12 cellular contexts compared by ENCODE assay signal in the genomic region with DNA sequence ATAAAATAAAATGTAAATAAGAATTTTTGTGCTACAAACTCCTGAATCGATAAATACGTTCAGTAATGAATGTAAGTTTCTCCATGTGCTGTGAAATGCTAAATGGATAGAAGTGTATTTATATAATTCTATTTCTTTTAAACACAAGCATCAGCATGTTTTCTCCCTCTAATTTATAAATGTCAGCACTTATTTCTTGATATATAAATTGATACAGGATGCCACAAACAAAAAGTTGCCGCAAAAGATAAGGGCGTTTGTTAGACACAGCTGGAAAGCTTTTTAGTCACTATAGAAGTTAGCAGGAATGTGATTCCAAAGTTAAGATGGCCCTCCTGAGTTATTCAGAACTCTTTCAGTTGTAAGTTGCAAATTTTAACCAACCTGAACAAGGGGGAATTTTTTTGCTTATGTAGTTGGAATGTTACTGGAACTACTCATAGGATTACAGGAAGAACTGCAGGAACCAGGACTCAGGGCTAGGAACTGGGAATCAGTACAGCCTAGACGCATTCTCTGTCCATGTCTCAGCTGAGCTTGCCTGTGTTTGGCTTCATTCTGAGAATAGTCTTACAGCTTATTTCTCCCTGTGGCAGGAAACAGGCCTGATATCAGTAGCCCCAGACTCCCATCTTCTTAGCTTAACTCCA.
DNase-seq lines count a peak whose midpoint lies in the region; ATAC-seq, FAIRE-seq and TF ChIP-seq lines count a peak whose summit lies in the region.
"Had no signal": no experiment of that assay in that cellular context is flagged by ENCODE, and none has a peak within 500 bp of the region (broad histone marks: within the 10 kb centered on the region; RNA-seq: fewer than 3 reads in every experiment).

No MANE protein-coding gene starts in this region.

- TF ChIP-seq EP300 in HepG2 (IDR thresholded peaks at IDR 0.05; ENCODE audit: low read depth in 2 of 2, low read length in 2 of 2) (no peak), HepG2 (CRISPR knock-in tag; IDR thresholded peaks at IDR 0.05; ENCODE audit: borderline replicate concordance) (no peak)

- intact Hi-C loops in HepG2 (cut with micrococcal nuclease; ENCODE audit: unreplicated experiment) = no loop called here

- no peaks in the 10 kb centered on the region for H3K36me3 ChIP-seq in HUES64 (ENCODE audit: insufficient read depth, low read length)
- H3K36me3 ChIP-seq in HepG2 (replicated peaks in 1 of 2; ENCODE audit: control insufficient read depth in 1 of 2, insufficient read depth in 2 of 2, low read length in 2 of 2) = no peaks in the 10 kb centered on the region
- H3K36me3 ChIP-seq in thoracic aorta = no peaks in the 10 kb centered on the region

- POLR2A ChIA-PET in HepG2 (lab: Yijun Ruan, JAX) = interaction anchor here (0.5 kb wide), 1 partner anchor 240 kb away, joined by 4 read pairs; no protein-coding TSS in a partner anchor

- H3K4me1 Mint-ChIP-seq in activated T-cell treated with anti-CD3 and anti-CD28 coated beads, Interleukin-2, amount 50 U/mL, for 24 hours (ENCODE audit: low read depth) = no peaks in the 10 kb centered on the region

- no peak overlapping the region for H2AFZ ChIP-seq in HepG2 (ENCODE audit: low read length)

- H3K27me3 Mint-ChIP-seq in activated T-cell treated with anti-CD3 and anti-CD28 coated beads, Interleukin-2, amount 50 U/mL, for 24 hours = no peaks in the 10 kb centered on the region

- H3K4me3 Mint-ChIP-seq in activated T-cell treated with anti-CD3 and anti-CD28 coated beads, Interleukin-2, amount 50 U/mL, for 24 hours = no peak overlapping the region

- 81% methylated on average over 5 of the region's 5 CpGs for whole genome bisulfite sequencing in HUES64
- 96% methylated on average over 5 of the region's 5 CpGs for WGBS in HepG2 (ENCODE audit: low lambda C conversion rate)

- H3K27ac Mint-ChIP-seq in activated T-cell treated with anti-CD3 and anti-CD28 coated beads, Interleukin-2, amount 50 U/mL, for 24 hours = no peak overlapping the region

- H3K4me1 ChIP-seq in HUES64 (ENCODE audit: insufficient read depth, low read length) = peaks cover 30% of the 10 kb centered on the region
- H3K4me1 ChIP-seq in HepG2 (ENCODE audit: insufficient read depth, low read length) = peaks cover 23% of the 10 kb centered on the region
- peaks cover 40 to 54% of the 10 kb centered on the region in 2 donors for H3K4me1 ChIP-seq in thoracic aorta (ENCODE audit: control insufficient read depth in 1 of 2, low read depth in 2 of 2)

- H4K20me1 ChIP-seq in HepG2 (ENCODE audit: insufficient read depth, low read length) = no peaks in the 10 kb centered on the region

- peak; percentile 74 to 90 for DNase-seq in cardiac fibroblast (ENCODE audit: low read depth in 2 of 2)
- no peak for DNase-seq in HepG2 (ENCODE audit: low spot score)
- no peak for DNase-seq in thoracic aorta (ENCODE audit: low spot score)
- no peak for DNase-seq in activated CD8-positive, alpha-beta memory T cell treated with anti-CD3 and anti-CD28 coated beads for 24 hours
- no peak for DNase-seq in activated T-cell treated with anti-CD3 and anti-CD28 coated beads, Interleukin-2, amount 50 U/mL, for 24 hours
- no peak for DNase-seq in NCI-H2196 treated with DMSO at 0.1 percent for 48 hours (lab: John Stamatoyannopoulos, UW; ENCODE audit: unreplicated experiment)
- DNase-seq: cerebellar nuclear complex, NCI-H1694 treated with DMSO at 0.1 percent for 48 hours, retina had no signal

- H3K36me3 Mint-ChIP-seq in activated T-cell treated with anti-CD3 and anti-CD28 coated beads, Interleukin-2, amount 50 U/mL, for 24 hours (ENCODE audit: low read depth) = peaks cover 16% of the 10 kb centered on the region

- H3K27me3 ChIP-seq in HUES64 (ENCODE audit: insufficient read depth, low read length) (no peaks in the 10 kb centered on the region), HepG2 (ENCODE audit: control insufficient read depth in 1 of 2, insufficient read depth in 2 of 2, low read length in 2 of 2) (no peaks in the 10 kb centered on the region), thoracic aorta (replicated peaks; ENCODE audit: insufficient read depth) (no peaks in the 10 kb centered on the region)

- TF ChIP-seq RAD21 in HepG2 (CRISPR knock-in tag; IDR thresholded peaks at IDR 0.05) = no peak

- CTCF ChIA-PET in HepG2 (lab: Yijun Ruan, JAX; ENCODE audit: low intra/inter-chr PET ratio, low total read pairs) = no interaction called here

- peak overlapping the region; percentile 62 for H3K27ac ChIP-seq in HUES64 (ENCODE audit: low read depth, low read length)
- H3K27ac ChIP-seq in HepG2 (ENCODE audit: extremely low read length, insufficient read depth, low read length) = no peak overlapping the region
- H3K27ac ChIP-seq in thoracic aorta = peak overlapping the region; percentile 90 to 95

- H3K79me2 ChIP-seq in HepG2 (ENCODE audit: insufficient read depth, low read length) = no peaks in the 10 kb centered on the region

- no peaks in the 10 kb centered on the region for H3K9me3 Mint-ChIP-seq in activated T-cell treated with anti-CD3 and anti-CD28 coated beads, Interleukin-2, amount 50 U/mL, for 24 hours

- TF ChIP-seq CTCF in cardiac fibroblast (IDR thresholded peaks at IDR 0.05; ENCODE audit: low read depth, low read length) = no peak
- TF ChIP-seq CTCF in HepG2 (CRISPR knock-in tag; IDR thresholded peaks at IDR 0.05) = no peak
- no peak for TF ChIP-seq CTCF in thoracic aorta (IDR thresholded peaks at IDR 0.05)

- no peak overlapping the region for H3K4me3 ChIP-seq in HUES64 (ENCODE audit: low read length)
- H3K4me3 ChIP-seq in cardiac fibroblast (replicated peaks in 1 of 2; ENCODE audit: low read depth in 2 of 2, low read length in 2 of 2) = no peak overlapping the region
- H3K4me3 ChIP-seq in HepG2 (replicated peaks in 1 of 3; ENCODE audit: insufficient read depth in 1 of 3, low read depth in 2 of 3, low read length in 3 of 3) = no peak overlapping the region
- no peak overlapping the region for H3K4me3 ChIP-seq in thoracic aorta

- no peaks in the 10 kb centered on the region for H3K9me3 ChIP-seq in HUES64 (ENCODE audit: insufficient read depth, low read depth, low read length)
- no peaks in the 10 kb centered on the region for H3K9me3 ChIP-seq in HepG2 (ENCODE audit: low read length)
- no peaks in the 10 kb centered on the region for H3K9me3 ChIP-seq in thoracic aorta

- in situ Hi-C loops in HepG2 (cut with HindIII; ENCODE audit: extremely low pct_ligation_motif_present, low pct_unique_long_range_greater_than_20kb) = no loop called here

- H3K9ac ChIP-seq in HUES64 (ENCODE audit: low read depth, low read length) (0 out of 2 replicates have a peak overlapping the region, but pooled peaks have one; percentile 21), HepG2 (ENCODE audit: insufficient read depth, low read depth, low read length) (no peak overlapping the region)

- no TSS peak for BruUV-seq in HepG2 (replicated peaks; lab: Mats Ljungman, UMichigan)

- ATAC-seq in HepG2 = no peak
- ATAC-seq in thoracic aorta (ENCODE audit: insufficient number of reproducible peaks, low FRiP score, low read depth) = peak; percentile 71
- no peak for ATAC-seq in GM19023 (IDR thresholded peaks at IDR 0.05; ENCODE audit: unreplicated experiment)

- no peak for FAIRE-seq in HepG2 (lab: Jason Lieb, UNC)
- FAIRE-seq: TTC549 had no signal

- no peak overlapping the region for H3K4me2 ChIP-seq in HepG2 (ENCODE audit: low read depth, low read length)

- no peak for TF ChIP-seq POLR2A in HepG2 (IDR thresholded peaks at IDR 0.05; ENCODE audit: insufficient read depth in 1 of 2, low read depth in 2 of 2, low read length in 2 of 2)

TF ChIP-seq in HepG2, 621 proteins besides CTCF, POLR2A, EP300 and RAD21:
- TF ChIP-seq, protein P1, sequence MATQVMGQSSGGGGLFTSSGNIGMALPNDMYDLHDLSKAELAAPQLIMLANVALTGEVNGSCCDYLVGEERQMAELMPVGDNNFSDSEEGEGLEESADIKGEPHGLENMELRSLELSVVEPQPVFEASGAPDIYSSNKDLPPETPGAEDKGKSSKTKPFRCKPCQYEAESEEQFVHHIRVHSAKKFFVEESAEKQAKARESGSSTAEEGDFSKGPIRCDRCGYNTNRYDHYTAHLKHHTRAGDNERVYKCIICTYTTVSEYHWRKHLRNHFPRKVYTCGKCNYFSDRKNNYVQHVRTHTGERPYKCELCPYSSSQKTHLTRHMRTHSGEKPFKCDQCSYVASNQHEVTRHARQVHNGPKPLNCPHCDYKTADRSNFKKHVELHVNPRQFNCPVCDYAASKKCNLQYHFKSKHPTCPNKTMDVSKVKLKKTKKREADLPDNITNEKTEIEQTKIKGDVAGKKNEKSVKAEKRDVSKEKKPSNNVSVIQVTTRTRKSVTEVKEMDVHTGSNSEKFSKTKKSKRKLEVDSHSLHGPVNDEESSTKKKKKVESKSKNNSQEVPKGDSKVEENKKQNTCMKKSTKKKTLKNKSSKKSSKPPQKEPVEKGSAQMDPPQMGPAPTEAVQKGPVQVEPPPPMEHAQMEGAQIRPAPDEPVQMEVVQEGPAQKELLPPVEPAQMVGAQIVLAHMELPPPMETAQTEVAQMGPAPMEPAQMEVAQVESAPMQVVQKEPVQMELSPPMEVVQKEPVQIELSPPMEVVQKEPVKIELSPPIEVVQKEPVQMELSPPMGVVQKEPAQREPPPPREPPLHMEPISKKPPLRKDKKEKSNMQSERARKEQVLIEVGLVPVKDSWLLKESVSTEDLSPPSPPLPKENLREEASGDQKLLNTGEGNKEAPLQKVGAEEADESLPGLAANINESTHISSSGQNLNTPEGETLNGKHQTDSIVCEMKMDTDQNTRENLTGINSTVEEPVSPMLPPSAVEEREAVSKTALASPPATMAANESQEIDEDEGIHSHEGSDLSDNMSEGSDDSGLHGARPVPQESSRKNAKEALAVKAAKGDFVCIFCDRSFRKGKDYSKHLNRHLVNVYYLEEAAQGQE (IDR thresholded peaks at IDR 0.05; ENCODE audit: borderline replicate concordance in 1 of 2, low read depth in 1 of 2, low read length in 2 of 2) = no peak
- TF ChIP-seq ZNF724P (CRISPR knock-in tag; IDR thresholded peaks at IDR 0.05; ENCODE audit: borderline replicate concordance) (no peak), STAT5B (CRISPR knock-in tag; IDR thresholded peaks at IDR 0.05) (no peak), STAG1 (CRISPR knock-in tag; IDR thresholded peaks at IDR 0.05) (no peak), MAFF (IDR thresholded peaks at IDR 0.05; ENCODE audit: low read depth, low read length) (peak; percentile 21; the same call in 1 of the 2 replicates), MAFK (conservative IDR thresholded peaks at IDR 0.05 in 1 of 2, IDR thresholded peaks at IDR 0.05 in 1 of 2; ENCODE audit: low read length in 2 of 2) (peak in 1 of 2 experiments; percentile 32; a peak in 1 of 4 replicates), ZNF431 (CRISPR knock-in tag; IDR thresholded peaks at IDR 0.05; ENCODE audit: borderline replicate concordance, low read depth) (no peak), FOXA1 (IDR thresholded peaks at IDR 0.05) (no peak), FOXA1 (CRISPR knock-in tag; IDR thresholded peaks at IDR 0.05) (no peak), ZFP62 (CRISPR knock-in tag; IDR thresholded peaks at IDR 0.05) (no peak)

Comparison
In these comparisons a context has a peak if more than half of its experiments do, and no peak if none do; other contexts are left out.
1. DNase-seq: peak in cardiac fibroblast (2 of 2); none in HepG2 (single experiment), thoracic aorta (single experiment), activated CD8-positive, alpha-beta memory T cell treated with anti-CD3 and anti-CD28 coated beads for 24 hours (single experiment), activated T-cell treated with anti-CD3 and anti-CD28 coated beads, Interleukin-2, amount 50 U/mL, for 24 hours (single experiment) and NCI-H2196 treated with DMSO at 0.1 percent for 48 hours (single experiment).